Comparison of ENCODE assay signal across 12 cellular contexts in the genomic region with DNA sequence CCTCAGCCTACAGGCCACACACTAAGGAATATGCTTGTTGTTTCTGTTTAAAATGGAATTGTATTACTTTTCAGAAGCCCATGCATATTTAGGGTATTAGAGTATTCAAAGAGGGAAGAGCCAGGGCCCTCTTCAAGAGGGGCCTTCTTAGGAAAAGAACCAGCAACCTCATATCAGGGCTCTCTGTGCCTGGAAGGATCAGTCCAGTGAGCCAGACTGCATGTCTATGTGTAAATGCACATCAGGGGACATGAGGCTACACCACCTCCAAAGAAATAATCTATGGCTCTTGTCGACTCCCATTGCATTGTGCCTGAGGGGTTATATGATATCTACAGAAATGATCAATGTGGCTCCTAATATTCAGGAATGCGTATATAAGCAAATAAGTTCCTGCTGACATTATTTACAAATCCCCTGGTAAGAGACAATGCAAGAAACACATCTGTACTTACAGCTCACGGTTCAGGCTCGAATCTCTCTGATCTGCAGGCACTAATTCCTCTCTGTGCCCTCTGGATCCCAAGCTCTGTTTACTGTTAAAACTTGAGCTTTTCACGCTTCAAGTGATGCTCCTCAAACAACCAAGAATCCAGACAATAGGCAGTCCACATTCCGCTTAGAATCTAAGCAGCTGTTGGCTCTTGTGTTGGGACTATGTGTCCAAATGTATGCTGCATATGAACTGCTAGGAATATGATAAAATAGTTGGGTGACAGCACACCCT.
A peak's percentile ranks its signal among the peaks of the same experiment; 100 is the strongest.
DNase-seq lines count a peak whose midpoint lies in the region; ATAC-seq, FAIRE-seq and TF ChIP-seq lines count a peak whose summit lies in the region.
"Had no signal": no experiment of that assay in that cellular context is flagged by ENCODE, and none has a peak within 500 bp of the region (broad histone marks: within the 10 kb centered on the region; RNA-seq: fewer than 3 reads in every experiment).

No MANE protein-coding gene starts in this region.

- peak overlapping the region; percentile 86 to 98 (median 93) for H3K27ac Mint-ChIP-seq in CD4-positive, CD25-positive, alpha-beta regulatory T cell
- H3K27ac Mint-ChIP-seq in astrocyte (ENCODE audit: unreplicated experiment), result peak overlapping the region; percentile 89
- peak overlapping the region; percentile 87 to 93 for H3K27ac Mint-ChIP-seq in natural killer cell treated with Interleukin-12 subunit alpha and Interleukin-12 subunit beta and Interleukin-15 and Interleukin-18, amount 100 ng/mL, for 72 hours
- H3K27ac Mint-ChIP-seq in Calu3 (ENCODE audit: unreplicated experiment), result no peak overlapping the region

- in situ Hi-C loops in IMR-90 (cut with MboI; ENCODE audit: low sequenced_read_pairs), result no loop called here

- BruUV-seq in IMR-90 (replicated peaks; lab: Mats Ljungman, UMichigan) (no TSS peak), Calu3 (replicated peaks; lab: Mats Ljungman, UMichigan) (no TSS peak)

- H3K9ac ChIP-seq in IMR-90 (ENCODE audit: low read depth, low read length) (0 out of 2 replicates have a peak overlapping the region, but pooled peaks have one; percentile 2), astrocyte (ENCODE audit: low read length) (peak overlapping the region; percentile 14)

- H3K4me3 ChIP-seq in CD4-positive, CD25-positive, alpha-beta regulatory T cell (ENCODE audit: low read depth, low read length), result peak overlapping the region; percentile 51
- H3K4me3 ChIP-seq in IMR-90 (ENCODE audit: insufficient read depth, low read depth, low read length) (no peak overlapping the region), astrocyte (ENCODE audit: insufficient read depth, low read depth, low read length) (no peak overlapping the region), ovary (no peak overlapping the region), heart right ventricle (no peak overlapping the region)
- H3K4me3 ChIP-seq: thoracic aorta had no signal

- no peak for ATAC-seq in CD4-positive, CD25-positive, alpha-beta regulatory T cell (ENCODE audit: low read depth in 2 of 2)
- no peak for ATAC-seq in IMR-90 (ENCODE audit: low read depth)
- ATAC-seq in natural killer cell treated with Interleukin-12 subunit alpha and Interleukin-12 subunit beta and Interleukin-15 and Interleukin-18, amount 100 ng/mL, for 72 hours, result no peak
- ATAC-seq in heart right ventricle, result no peak

- H3K14ac ChIP-seq in IMR-90 (replicated peaks; ENCODE audit: low read depth, low read length), result peak overlapping the region; percentile 87

- H2BK20ac ChIP-seq in IMR-90 (ENCODE audit: low read depth, low read length), result peak overlapping the region; percentile 88

- H4K8ac ChIP-seq in IMR-90 (ENCODE audit: low read depth in 2 of 2, low read length in 2 of 2), result peak overlapping the region; percentile 5 to 83; a peak in 3 of 4 replicates

- no peak for TF ChIP-seq POLR2A in IMR-90 (IDR thresholded peaks at IDR 0.05; ENCODE audit: low read depth, low read length)
- TF ChIP-seq POLR2A in ovary (IDR thresholded peaks at IDR 0.05), result no peak

- H2BK120ac ChIP-seq in IMR-90 (ENCODE audit: low read depth, low read length), result peak overlapping the region; percentile 87

- peaks cover 20% of the 10 kb centered on the region for H3K9me1 ChIP-seq in IMR-90 (ENCODE audit: insufficient read depth, low read length)

- H3K4me2 ChIP-seq in IMR-90 (ENCODE audit: low read depth, low read length) (no peak overlapping the region), astrocyte (ENCODE audit: low read length) (no peak overlapping the region)

- H2AK5ac ChIP-seq in IMR-90 (ENCODE audit: low read depth, low read length), result peak overlapping the region; percentile 65

- H3K36me3 Mint-ChIP-seq in CD4-positive, CD25-positive, alpha-beta regulatory T cell, result no peaks in the 10 kb centered on the region
- no peaks in the 10 kb centered on the region for H3K36me3 Mint-ChIP-seq in astrocyte (ENCODE audit: low read depth, unreplicated experiment)
- no peaks in the 10 kb centered on the region for H3K36me3 Mint-ChIP-seq in natural killer cell treated with Interleukin-12 subunit alpha and Interleukin-12 subunit beta and Interleukin-15 and Interleukin-18, amount 100 ng/mL, for 72 hours
- no peaks in the 10 kb centered on the region for H3K36me3 Mint-ChIP-seq in Calu3 (ENCODE audit: insufficient read depth, unreplicated experiment)

- H3K9me3 ChIP-seq in CD4-positive, CD25-positive, alpha-beta regulatory T cell (ENCODE audit: control insufficient read depth in 2 of 2, low read length in 2 of 2), result no peaks in the 10 kb centered on the region
- H3K9me3 ChIP-seq in IMR-90 (ENCODE audit: control insufficient read depth, insufficient read depth, low read length) (no peaks in the 10 kb centered on the region), astrocyte (ENCODE audit: insufficient read depth, low read depth, low read length) (no peaks in the 10 kb centered on the region), ovary (no peaks in the 10 kb centered on the region), heart right ventricle (no peaks in the 10 kb centered on the region)
- H3K9me3 ChIP-seq: thoracic aorta had no signal

- H3K23ac ChIP-seq in IMR-90 (ENCODE audit: low read depth, low read length), result peak overlapping the region; percentile 75; the same call in 1 of the 2 replicates

- H3K4ac ChIP-seq in IMR-90 (ENCODE audit: low read depth, low read length), result peak overlapping the region; percentile 94

- H3K27me3 ChIP-seq in CD4-positive, CD25-positive, alpha-beta regulatory T cell (ENCODE audit: control insufficient read depth, insufficient read depth, low read length), result no peaks in the 10 kb centered on the region
- H3K27me3 ChIP-seq in IMR-90 (ENCODE audit: control insufficient read depth, insufficient read depth, low read length), result no peaks in the 10 kb centered on the region
- no peaks in the 10 kb centered on the region for H3K27me3 ChIP-seq in astrocyte (ENCODE audit: insufficient read depth, low read length)
- H3K27me3 ChIP-seq in ovary, result no peaks in the 10 kb centered on the region
- no peaks in the 10 kb centered on the region for H3K27me3 ChIP-seq in heart right ventricle

- TF ChIP-seq EP300 in ovary (IDR thresholded peaks at IDR 0.05), result no peak

- POLR2A ChIA-PET in IMR-90 (lab: Charles Lee; ENCODE audit: unreplicated experiment), result no interaction called here

- no peaks in the 10 kb centered on the region for H3K79me2 ChIP-seq in astrocyte (ENCODE audit: insufficient read depth, low read length)

- H3K4me1 ChIP-seq in CD4-positive, CD25-positive, alpha-beta regulatory T cell (ENCODE audit: control insufficient read depth, insufficient read depth, low read length, poor library complexity, severe bottlenecking), result peaks cover 18% of the 10 kb centered on the region
- H3K4me1 ChIP-seq in IMR-90 (ENCODE audit: control insufficient read depth, insufficient read depth, low read length) (peaks cover 24% of the 10 kb centered on the region), astrocyte (ENCODE audit: insufficient read depth, low read length) (peaks cover 14% of the 10 kb centered on the region), ovary (ENCODE audit: insufficient read depth) (no peaks in the 10 kb centered on the region), heart right ventricle (peaks cover 0 to 39% (median 0%) of the 10 kb centered on the region in 9 donors)

- no peaks in the 10 kb centered on the region for H3K79me1 ChIP-seq in IMR-90 (ENCODE audit: low read depth in 1 of 2, low read length in 2 of 2)

- CTCF ChIA-PET in IMR-90 (lab: Yijun Ruan, JAX) (interaction anchor here (0.6 to 1.1 kb wide), 4 partner anchors 33 to 38 kb away, joined by 3 read pairs; no protein-coding TSS in a partner anchor), Calu3 (lab: Charles Lee) (no interaction called here)

- H2AFZ ChIP-seq in IMR-90 (replicated peaks; ENCODE audit: low read length, poor library complexity) (peak overlapping the region; percentile 53), astrocyte (ENCODE audit: low read depth, low read length) (no peak overlapping the region)

- H2BK15ac ChIP-seq in IMR-90 (ENCODE audit: low read depth, low read length), result peak overlapping the region; percentile 88; the same call in 2 of the 3 replicates

- peak overlapping the region; percentile 61 for H2BK5ac ChIP-seq in IMR-90 (ENCODE audit: low read depth, low read length, poor library complexity, severe bottlenecking)

- TF ChIP-seq RAD21 in IMR-90 (IDR thresholded peaks at IDR 0.05; ENCODE audit: low read length), result no peak

- no peaks in the 10 kb centered on the region for H3K27me3 Mint-ChIP-seq in CD4-positive, CD25-positive, alpha-beta regulatory T cell
- H3K27me3 Mint-ChIP-seq in astrocyte (ENCODE audit: low read depth, unreplicated experiment) (no peaks in the 10 kb centered on the region), Calu3 (ENCODE audit: unreplicated experiment) (peaks cover 49% of the 10 kb centered on the region)
- peaks cover 0 to 2% of the 10 kb centered on the region in 2 donors for H3K27me3 Mint-ChIP-seq in natural killer cell treated with Interleukin-12 subunit alpha and Interleukin-12 subunit beta and Interleukin-15 and Interleukin-18, amount 100 ng/mL, for 72 hours

- no CpG with 5 or more reads among the region's 6 CpGs for WGBS in IMR-90 (ENCODE audit: extremely low coverage in 2 of 2, insufficient read length in 1 of 2), 2 experiments
- 83 to 91% (median 90%) methylated on average over 6 of the region's 6 CpGs for WGBS in ovary, 3 donors
- WGBS in heart right ventricle, 2 donors, result 85 to 92% methylated on average over 6 of the region's 6 CpGs

- TF ChIP-seq CTCF in IMR-90 (conservative IDR thresholded peaks at IDR 0.05; ENCODE audit: low read depth, low read length) (no peak), astrocyte (IDR thresholded peaks at IDR 0.05; ENCODE audit: insufficient read depth, low read depth, low read length) (no peak), Calu3 (IDR thresholded peaks at IDR 0.05; ENCODE audit: unreplicated experiment) (no peak), ovary (IDR thresholded peaks at IDR 0.05) (no peak), heart right ventricle (IDR thresholded peaks at IDR 0.05) (no peak)

- H3K56ac ChIP-seq in IMR-90 (ENCODE audit: extremely low read depth, insufficient read depth, low read length), result no peak overlapping the region

- intact Hi-C loops in IMR-90 (cut with micrococcal nuclease), result no loop called here
- intact Hi-C loops in Calu3 (cut with micrococcal nuclease; ENCODE audit: unreplicated experiment), result no loop called here
- intact Hi-C loops in ovary (cut with DNase I), result no loop called here
- intact Hi-C loops in heart right ventricle (cut with DNase I), result loop anchor here in 1 of 10 donors (10.0 kb wide), 1 partner anchor 70 kb away; no protein-coding TSS in a partner anchor

- no peaks in the 10 kb centered on the region for H3K36me3 ChIP-seq in CD4-positive, CD25-positive, alpha-beta regulatory T cell (ENCODE audit: control insufficient read depth, insufficient read depth, low read length)
- H3K36me3 ChIP-seq in IMR-90 (ENCODE audit: control insufficient read depth, insufficient read depth, low read length) (no peaks in the 10 kb centered on the region), astrocyte (ENCODE audit: insufficient read depth, low read length) (no peaks in the 10 kb centered on the region), ovary (no peaks in the 10 kb centered on the region), heart right ventricle (no peaks in the 10 kb centered on the region)
- H3K36me3 ChIP-seq: thoracic aorta had no signal

- H4K91ac ChIP-seq in IMR-90 (ENCODE audit: insufficient read depth, low read depth, low read length), result peak overlapping the region; percentile 84

- no peak overlapping the region for H2AK9ac ChIP-seq in IMR-90 (replicated peaks; ENCODE audit: low read depth, low read length, poor library complexity)

- H3K9me3 Mint-ChIP-seq in CD4-positive, CD25-positive, alpha-beta regulatory T cell, result no peaks in the 10 kb centered on the region
- H3K9me3 Mint-ChIP-seq in astrocyte (ENCODE audit: unreplicated experiment) (no peaks in the 10 kb centered on the region), Calu3 (ENCODE audit: low read depth, unreplicated experiment) (no peaks in the 10 kb centered on the region)
- H3K9me3 Mint-ChIP-seq in natural killer cell treated with Interleukin-12 subunit alpha and Interleukin-12 subunit beta and Interleukin-15 and Interleukin-18, amount 100 ng/mL, for 72 hours, result no peaks in the 10 kb centered on the region
- H3K9me3 Mint-ChIP-seq: H9 had no signal

- peaks cover 12 to 38% (median 27%) of the 10 kb centered on the region in 4 donors for H3K4me1 Mint-ChIP-seq in CD4-positive, CD25-positive, alpha-beta regulatory T cell
- H3K4me1 Mint-ChIP-seq in astrocyte (ENCODE audit: low read depth, unreplicated experiment), result peaks cover 17% of the 10 kb centered on the region
- H3K4me1 Mint-ChIP-seq in natural killer cell treated with Interleukin-12 subunit alpha and Interleukin-12 subunit beta and Interleukin-15 and Interleukin-18, amount 100 ng/mL, for 72 hours (ENCODE audit: low read depth in 2 of 2), result peaks cover 26 to 30% of the 10 kb centered on the region in 2 donors
- no peaks in the 10 kb centered on the region for H3K4me1 Mint-ChIP-seq in Calu3 (ENCODE audit: low read depth, unreplicated experiment)

- H4K20me1 ChIP-seq in IMR-90 (ENCODE audit: insufficient read depth, low read length) (no peaks in the 10 kb centered on the region), astrocyte (ENCODE audit: insufficient read depth, low read length) (no peaks in the 10 kb centered on the region)

- peak overlapping the region; percentile 60 for H3K27ac ChIP-seq in CD4-positive, CD25-positive, alpha-beta regulatory T cell (ENCODE audit: insufficient read depth, low read length, poor library complexity, severe bottlenecking)
- H3K27ac ChIP-seq in IMR-90 (ENCODE audit: insufficient read depth, low read length) (peak overlapping the region; percentile 54; the same call in 1 of the 2 replicates), astrocyte (ENCODE audit: low read depth, low read length) (peak overlapping the region; percentile 53), ovary (no peak overlapping the region), heart right ventricle (peak overlapping the region in 4 of 10 donors; percentile 22 to 91 (median 28))

- no peak for FAIRE-seq in astrocyte (lab: Jason Lieb, UNC)

- H3K4me3 Mint-ChIP-seq in CD4-positive, CD25-positive, alpha-beta regulatory T cell, result peak overlapping the region in 3 of 4 donors; percentile 46 to 74 (median 61)
- H3K4me3 Mint-ChIP-seq in astrocyte (ENCODE audit: unreplicated experiment) (no peak overlapping the region), Calu3 (ENCODE audit: low read depth, unreplicated experiment) (no peak overlapping the region)
- peak overlapping the region; percentile 81 for H3K4me3 Mint-ChIP-seq in natural killer cell treated with Interleukin-12 subunit alpha and Interleukin-12 subunit beta and Interleukin-15 and Interleukin-18, amount 100 ng/mL, for 72 hours
- H3K4me3 Mint-ChIP-seq: H9 had no signal

- dilution Hi-C loops in IMR-90 (cut with HindIII; ENCODE audit: low sequenced_read_pairs, unreplicated experiment), result no loop called here

- peak overlapping the region; percentile 97 for H3K18ac ChIP-seq in IMR-90 (ENCODE audit: low read depth, low read length)

- peak overlapping the region; percentile 96 for H4K5ac ChIP-seq in IMR-90 (ENCODE audit: low read depth, low read length)

- no peak for DNase-seq in CD4-positive, CD25-positive, alpha-beta regulatory T cell
- DNase-seq in IMR-90, result no peak
- no peak for DNase-seq in astrocyte (ENCODE audit: low read depth)
- DNase-seq in natural killer cell treated with Interleukin-12 subunit alpha and Interleukin-12 subunit beta and Interleukin-15 and Interleukin-18, amount 100 ng/mL, for 72 hours (ENCODE audit: low spot score), result no peak
- DNase-seq in Calu3, result no peak
- DNase-seq in germinal center (ENCODE audit: low spot score), result no peak
- no peak for DNase-seq in ovary
- DNase-seq in heart right ventricle, result no peak
- DNase-seq: H9, hypothalamus, NCI-H774 had no signal

Comparison
In these comparisons a context has a peak if more than half of its experiments do, and no peak if none do; other contexts are left out.
1. H3K27ac ChIP-seq: peak in CD4-positive, CD25-positive, alpha-beta regulatory T cell (single experiment), IMR-90 (single experiment) and astrocyte (single experiment); none in ovary (0 of 2).
2. H3K4me3 Mint-ChIP-seq: peak in CD4-positive, CD25-positive, alpha-beta regulatory T cell (3 of 4) and natural killer cell treated with Interleukin-12 subunit alpha and Interleukin-12 subunit beta and Interleukin-15 and Interleukin-18, amount 100 ng/mL, for 72 hours (single experiment); none in astrocyte (single experiment) and Calu3 (single experiment).